9 cellular contexts compared by ENCODE assay signal in the genomic region with DNA sequence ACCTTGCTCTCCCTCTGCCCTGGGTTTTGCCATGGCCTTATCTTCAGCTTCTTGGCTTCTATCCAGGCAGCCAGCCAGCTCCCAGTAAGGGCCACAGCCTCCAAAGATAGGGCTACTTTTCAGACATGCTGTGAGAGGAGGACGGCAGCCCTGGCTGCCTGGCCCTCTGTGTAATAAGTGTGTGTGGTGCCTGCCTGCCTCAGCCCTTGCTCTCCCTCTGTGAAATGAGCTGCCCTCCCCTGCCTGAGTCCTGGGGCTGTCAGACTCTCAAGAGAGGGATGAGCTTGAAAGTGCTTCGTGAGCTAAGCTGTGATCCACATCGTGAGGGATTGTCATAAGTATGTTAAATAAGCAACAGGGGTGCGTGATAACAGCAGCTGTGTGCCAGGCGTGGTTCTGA. TPM values are rescaled to one million over a fixed set of nuclear protein-coding genes. Genes with fewer than 3 reads are reported as not detected.
DNase-seq lines count a peak whose midpoint lies in the region; ATAC-seq and TF ChIP-seq lines count a peak whose summit lies in the region.
"Had no signal": no experiment of that assay in that cellular context is flagged by ENCODE, and none has a peak within 500 bp of the region (broad histone marks: within the 10 kb centered on the region; RNA-seq: fewer than 3 reads in every experiment).

No MANE protein-coding gene starts in this region.

- H3K36me3 ChIP-seq in IMR-90 (ENCODE audit: control insufficient read depth, insufficient read depth, low read length): peaks cover 9% of the 10 kb centered on the region; the same call in 1 of the 2 replicates

- peak overlapping the region; percentile 50; the same call in 1 of the 2 replicates for H2BK20ac ChIP-seq in IMR-90 (ENCODE audit: low read depth, low read length)

- H3K27ac ChIP-seq in IMR-90 (ENCODE audit: insufficient read depth, low read length) (peak overlapping the region; percentile 61), temporal lobe (ENCODE audit: low read depth, low read length) (peak overlapping the region; percentile 5)

- intact Hi-C loops in IMR-90 (cut with micrococcal nuclease): loop anchor here (2.0 kb wide), 1 partner anchor 47 kb away; no protein-coding TSS in a partner anchor

- peak overlapping the region; percentile 89 for H2AK5ac ChIP-seq in IMR-90 (ENCODE audit: low read depth, low read length)

- peak overlapping the region; percentile 10; the same call in 1 of the 2 replicates for H3K18ac ChIP-seq in IMR-90 (ENCODE audit: low read depth, low read length)

- no peak for TF ChIP-seq RAD21 in IMR-90 (IDR thresholded peaks at IDR 0.05; ENCODE audit: low read length)

- peak overlapping the region; percentile 56 to 91 (median 84) for H3K27ac Mint-ChIP-seq in brain

- H4K5ac ChIP-seq in IMR-90 (ENCODE audit: low read depth, low read length): peak overlapping the region; percentile 0; the same call in 1 of the 2 replicates

- H3K9me1 ChIP-seq in IMR-90 (ENCODE audit: insufficient read depth, low read length): peaks cover 54% of the 10 kb centered on the region

- dilution Hi-C loops in IMR-90 (cut with HindIII; ENCODE audit: low sequenced_read_pairs, unreplicated experiment): no loop called here

- TF ChIP-seq CTCF in IMR-90 (conservative IDR thresholded peaks at IDR 0.05; ENCODE audit: low read depth, low read length) (no peak), brain (conservative IDR thresholded peaks at IDR 0.05) (no peak)

- BruUV-seq in IMR-90 (replicated peaks; lab: Mats Ljungman, UMichigan): no TSS peak

- H2BK120ac ChIP-seq in IMR-90 (ENCODE audit: low read depth, low read length): peak overlapping the region; percentile 72

- peaks cover 89% of the 10 kb centered on the region for H3K4me1 Mint-ChIP-seq in brain

- peaks cover 42 to 94% of the 10 kb centered on the region in 2 experiments for H3K79me1 ChIP-seq in IMR-90 (ENCODE audit: low read depth in 1 of 2, low read length in 2 of 2)

- H3K4me2 ChIP-seq in IMR-90 (ENCODE audit: low read depth, low read length): no peak overlapping the region; the same call in 1 of the 2 replicates
- H3K4me2 ChIP-seq: PC-9 had no signal

- DNase-seq in IMR-90 (peak; percentile 85), left lobe of liver (ENCODE audit: low spot score) (no peak), SHP77 treated with DMSO at 0.1 percent for 48 hours (lab: John Stamatoyannopoulos, UW) (no peak), NCI-H1694 treated with DMSO at 0.1 percent for 48 hours (lab: John Stamatoyannopoulos, UW) (no peak), DMS153 treated with DMSO at 0.1 percent for 48 hours (lab: John Stamatoyannopoulos, UW; ENCODE audit: unreplicated experiment) (no peak)
- DNase-seq: PC-9 had no signal

- POLR2A ChIA-PET in IMR-90 (lab: Charles Lee; ENCODE audit: unreplicated experiment): no interaction called here

- peaks cover 90% of the 10 kb centered on the region for H4K20me1 ChIP-seq in IMR-90 (ENCODE audit: insufficient read depth, low read length)

- no peaks in the 10 kb centered on the region for H3K9me3 Mint-ChIP-seq in brain

- peak overlapping the region; percentile 12 for H2AK9ac ChIP-seq in IMR-90 (replicated peaks; ENCODE audit: low read depth, low read length, poor library complexity)

- WGBS in IMR-90 (ENCODE audit: extremely low coverage in 2 of 2, insufficient read length in 1 of 2), 2 experiments: 20% methylated on average over 1 of the region's 5 CpGs; no CpG with 5 or more reads in 1 of the 2 experiments

- no peaks in the 10 kb centered on the region for H3K27me3 Mint-ChIP-seq in brain

- in situ Hi-C loops in IMR-90 (cut with MboI; ENCODE audit: low sequenced_read_pairs): no loop called here

- peaks cover 41% of the 10 kb centered on the region for H3K4me1 ChIP-seq in IMR-90 (ENCODE audit: control insufficient read depth, insufficient read depth, low read length)

- H3K4ac ChIP-seq in IMR-90 (ENCODE audit: low read depth, low read length): peak overlapping the region; percentile 83

- peaks cover 8% of the 10 kb centered on the region for H3K36me3 Mint-ChIP-seq in brain

- peak overlapping the region; percentile 2 to 26; a peak in 3 of 4 replicates for H4K8ac ChIP-seq in IMR-90 (ENCODE audit: low read depth in 2 of 2, low read length in 2 of 2)

- peak overlapping the region; percentile 17 for H3K9ac ChIP-seq in IMR-90 (ENCODE audit: low read depth, low read length)

- CTCF ChIA-PET in IMR-90 (lab: Yijun Ruan, JAX): interaction anchor here (0.5 to 1.0 kb wide), 3 partner anchors 23 to 29 kb away, joined by 3 to 4 read pairs (median 3); no protein-coding TSS in a partner anchor

- H3K14ac ChIP-seq in IMR-90 (replicated peaks; ENCODE audit: low read depth, low read length): peak overlapping the region; percentile 67; the same call in 1 of the 2 replicates

- peak overlapping the region in 1 of 5 experiments; percentile 7 for H3K4me3 Mint-ChIP-seq in brain

- no peak overlapping the region for H3K4me3 ChIP-seq in IMR-90 (ENCODE audit: insufficient read depth, low read depth, low read length)
- H3K4me3 ChIP-seq: PC-9 had no signal

- no peak overlapping the region for H3K56ac ChIP-seq in IMR-90 (ENCODE audit: extremely low read depth, insufficient read depth, low read length)

- peak overlapping the region; percentile 42; the same call in 1 of the 3 replicates for H2BK15ac ChIP-seq in IMR-90 (ENCODE audit: low read depth, low read length)

- H3K23ac ChIP-seq in IMR-90 (ENCODE audit: low read depth, low read length): peak overlapping the region; percentile 50; the same call in 1 of the 2 replicates

- H4K91ac ChIP-seq in IMR-90 (ENCODE audit: insufficient read depth, low read depth, low read length): peak overlapping the region; percentile 71

- H2AFZ ChIP-seq in IMR-90 (replicated peaks; ENCODE audit: low read length, poor library complexity): no peak overlapping the region
- H2AFZ ChIP-seq: PC-9 had no signal

- no peaks in the 10 kb centered on the region for H3K9me3 ChIP-seq in IMR-90 (ENCODE audit: control insufficient read depth, insufficient read depth, low read length)

- peak overlapping the region; percentile 59 for H2BK5ac ChIP-seq in IMR-90 (ENCODE audit: low read depth, low read length, poor library complexity, severe bottlenecking)

- ATAC-seq in IMR-90 (ENCODE audit: low read depth): peak; percentile 27
- peak; percentile 17 for ATAC-seq in left lobe of liver
- no peak for ATAC-seq in HG02852 (IDR thresholded peaks at IDR 0.05; ENCODE audit: unreplicated experiment)

- TF ChIP-seq POLR2A in IMR-90 (IDR thresholded peaks at IDR 0.05; ENCODE audit: low read depth, low read length): peak; percentile 58; the same call in 1 of the 2 replicates

- H3K27me3 ChIP-seq in IMR-90 (ENCODE audit: control insufficient read depth, insufficient read depth, low read length): no peaks in the 10 kb centered on the region

TF ChIP-seq in IMR-90, 13 proteins besides CTCF, POLR2A, EP300 and RAD21:
- peak; percentile 27; the same call in 1 of the 2 replicates for TF ChIP-seq MAZ (IDR thresholded peaks at IDR 0.05; ENCODE audit: borderline replicate concordance, low read depth, low read length)
- no peak for TF ChIP-seq CHD1 (IDR thresholded peaks at IDR 0.05; ENCODE audit: low read depth, low read length)
- TF ChIP-seq RFX5 (IDR thresholded peaks at IDR 0.05; ENCODE audit: low read depth, low read length): no peak
- no peak for TF ChIP-seq MXI1 (IDR thresholded peaks at IDR 0.05; ENCODE audit: borderline replicate concordance, low read depth, low read length)
- TF ChIP-seq MAFK (IDR thresholded peaks at IDR 0.05; ENCODE audit: low read depth, low read length): no peak
- TF ChIP-seq, protein P1, sequence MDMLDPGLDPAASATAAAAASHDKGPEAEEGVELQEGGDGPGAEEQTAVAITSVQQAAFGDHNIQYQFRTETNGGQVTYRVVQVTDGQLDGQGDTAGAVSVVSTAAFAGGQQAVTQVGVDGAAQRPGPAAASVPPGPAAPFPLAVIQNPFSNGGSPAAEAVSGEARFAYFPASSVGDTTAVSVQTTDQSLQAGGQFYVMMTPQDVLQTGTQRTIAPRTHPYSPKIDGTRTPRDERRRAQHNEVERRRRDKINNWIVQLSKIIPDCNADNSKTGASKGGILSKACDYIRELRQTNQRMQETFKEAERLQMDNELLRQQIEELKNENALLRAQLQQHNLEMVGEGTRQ (IDR thresholded peaks at IDR 0.05; ENCODE audit: low read depth, low read length): no peak
- TF ChIP-seq, protein P2, sequence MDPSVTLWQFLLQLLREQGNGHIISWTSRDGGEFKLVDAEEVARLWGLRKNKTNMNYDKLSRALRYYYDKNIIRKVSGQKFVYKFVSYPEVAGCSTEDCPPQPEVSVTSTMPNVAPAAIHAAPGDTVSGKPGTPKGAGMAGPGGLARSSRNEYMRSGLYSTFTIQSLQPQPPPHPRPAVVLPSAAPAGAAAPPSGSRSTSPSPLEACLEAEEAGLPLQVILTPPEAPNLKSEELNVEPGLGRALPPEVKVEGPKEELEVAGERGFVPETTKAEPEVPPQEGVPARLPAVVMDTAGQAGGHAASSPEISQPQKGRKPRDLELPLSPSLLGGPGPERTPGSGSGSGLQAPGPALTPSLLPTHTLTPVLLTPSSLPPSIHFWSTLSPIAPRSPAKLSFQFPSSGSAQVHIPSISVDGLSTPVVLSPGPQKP (IDR thresholded peaks at IDR 0.05; ENCODE audit: borderline replicate concordance, low read depth, low read length): no peak

RNA-seq across cellular contexts. Expression of a gene that starts 8.1 kb away (rescaled TPM):
- total RNA-seq in IMR-90 (2012; rRNA removed): 30.3 and 30.5 TPM in 2 replicates
- 80.4 and 101 TPM in 2 replicates for polyA plus RNA-seq in IMR-90 (2012; rRNA removed)
- 41.4 and 74.0 TPM in 2 replicates for polyA plus RNA-seq in IMR-90 (2012; cell fraction: cytosol; rRNA removed)
- 81.4 and 121 TPM in 2 replicates for polyA plus RNA-seq in IMR-90 (2012; cell fraction: nucleus; rRNA removed; ENCODE audit: low replicate concordance)
- 40.0 TPM for polyA plus RNA-seq in brain (ENCODE audit: insufficient read depth, low read depth, low replicate concordance)
- total RNA-seq in left lobe of liver: 63.7 TPM
- 28.0 TPM for total RNA-seq in temporal lobe
